19 cellular contexts compared by ENCODE assay signal in genomic region chr18:25815659-25816058, GRCh38.
DNase-seq lines count a peak whose midpoint lies in the region; ATAC-seq and TF ChIP-seq lines count a peak whose summit lies in the region.
"Had no signal": no experiment of that assay in that cellular context is flagged by ENCODE, and none has a peak within 500 bp of the region (broad histone marks: within the 10 kb centered on the region; RNA-seq: fewer than 3 reads in every experiment).

No MANE protein-coding gene starts in this region.

- ATAC-seq in GM19023 (IDR thresholded peaks at IDR 0.05; ENCODE audit: unreplicated experiment), result no peak
- ATAC-seq in GM21737 (IDR thresholded peaks at IDR 0.05; ENCODE audit: unreplicated experiment), result no peak
- ATAC-seq: K562, lower lobe of right lung, PC-3, upper lobe of right lung had no signal

- H2AK5ac ChIP-seq in neuronal stem cell (ENCODE audit: low read depth, low read length), result no peak overlapping the region
- H2AK5ac ChIP-seq in mesenchymal stem cell (ENCODE audit: low read length, severe bottlenecking), result no peak overlapping the region

- H3K18ac ChIP-seq in neuronal stem cell (ENCODE audit: low read length) (no peak overlapping the region), mesenchymal stem cell (ENCODE audit: low read depth in 1 of 2, low read length in 2 of 2) (peak overlapping the region in 1 of 2 experiments; percentile 7)

- no peaks in the 10 kb centered on the region for H3K9me3 ChIP-seq in OCI-LY3 (ENCODE audit: insufficient read depth, low read length)
- no peaks in the 10 kb centered on the region for H3K9me3 ChIP-seq in esophagus muscularis mucosa
- H3K9me3 ChIP-seq in neuronal stem cell (replicated peaks in 1 of 2; ENCODE audit: control insufficient read depth in 2 of 2, insufficient read depth in 1 of 2, low read depth in 1 of 2, low read length in 2 of 2), result no peaks in the 10 kb centered on the region
- H3K9me3 ChIP-seq in mesenchymal stem cell (ENCODE audit: control insufficient read depth, low read length), result no peaks in the 10 kb centered on the region
- H3K9me3 ChIP-seq: lower lobe of right lung, ovary, upper lobe of right lung had no signal

- no peak overlapping the region for H2BK120ac ChIP-seq in neuronal stem cell (ENCODE audit: low read depth, low read length)
- H2BK120ac ChIP-seq in mesenchymal stem cell (ENCODE audit: low read depth, low read length), result no peak overlapping the region

- 78% methylated on average over 3 of the region's 3 CpGs for WGBS in esophagus muscularis mucosa
- no CpG with 5 or more reads among the region's 3 CpGs for WGBS in neuronal stem cell (ENCODE audit: extremely low coverage in 2 of 2, insufficient read length in 2 of 2, insufficient replicate concordance in 1 of 2), 2 donors
- WGBS in mesenchymal stem cell, result 73% methylated on average over 3 of the region's 3 CpGs

- intact Hi-C loops in esophagus muscularis mucosa (cut with DNase I), result no loop called here

- peak; percentile 89 for DNase-seq in EH (ENCODE audit: low read depth)
- DNase-seq in esophagus muscularis mucosa (ENCODE audit: extremely low spot score), result peak; percentile 53
- DNase-seq in neuronal stem cell (ENCODE audit: low spot score), result no peak
- DNase-seq in stimulated activated CD4-positive, alpha-beta T cell treated with anti-CD3 and anti-CD28 coated beads, Interleukin-4, amount 100 ng/mL, for 24 hours, result no peak
- DNase-seq in mesenchymal stem cell, result no peak
- DNase-seq: activated CD4-positive, alpha-beta T cell treated with anti-CD3 and anti-CD28 coated beads for 36 hours; activated CD8-positive, alpha-beta memory T cell treated with anti-CD3 and anti-CD28 coated beads, Interleukin-2, amount 10 ng/mL, durations not matched to agents 7 days and 5 days; C1 segment of cervical spinal cord; effector memory CD8-positive, alpha-beta T cell; lower lobe of right lung; NCI-H1694 treated with DMSO at 0.1 percent for 48 hours; ovary; PC-3; SHP77 treated with DMSO at 0.1 percent for 48 hours; upper lobe of right lung had no signal

- H3K4me2 ChIP-seq in OCI-LY3 (ENCODE audit: low read length) (peak overlapping the region; percentile 38; the same call in 1 of the 2 replicates), neuronal stem cell (ENCODE audit: insufficient read depth, low read length, poor library complexity, severe bottlenecking) (no peak overlapping the region), mesenchymal stem cell (ENCODE audit: low read length, poor library complexity, severe bottlenecking) (no peak overlapping the region)

- H3K36me3 ChIP-seq in OCI-LY3 (replicated peaks; ENCODE audit: low read depth, low read length) (no peaks in the 10 kb centered on the region), esophagus muscularis mucosa (no peaks in the 10 kb centered on the region), neuronal stem cell (replicated peaks in 1 of 2; ENCODE audit: control insufficient read depth in 2 of 2, insufficient read depth in 2 of 2, low read length in 2 of 2) (no peaks in the 10 kb centered on the region), mesenchymal stem cell (ENCODE audit: control insufficient read depth in 1 of 2, insufficient read depth in 2 of 2, low read depth in 1 of 2, low read length in 2 of 2) (no peaks in the 10 kb centered on the region)
- H3K36me3 ChIP-seq: lower lobe of right lung, ovary, upper lobe of right lung had no signal

- no peak for TF ChIP-seq EP300 in esophagus muscularis mucosa (IDR thresholded peaks at IDR 0.05)

- H3K27me3 ChIP-seq in OCI-LY3 (ENCODE audit: low read depth, low read length) (no peaks in the 10 kb centered on the region), esophagus muscularis mucosa (no peaks in the 10 kb centered on the region), neuronal stem cell (ENCODE audit: control insufficient read depth in 3 of 3, insufficient read depth in 3 of 3, low read depth in 1 of 3, low read length in 3 of 3) (no peaks in the 10 kb centered on the region), mesenchymal stem cell (ENCODE audit: control insufficient read depth in 1 of 2, insufficient read depth in 1 of 2, low read length in 2 of 2) (peaks cover 0 to 7% of the 10 kb centered on the region in 2 experiments)
- H3K27me3 ChIP-seq: ovary, upper lobe of right lung had no signal

- H3K4ac ChIP-seq in neuronal stem cell (ENCODE audit: low read length), result no peak overlapping the region
- no peak overlapping the region for H3K4ac ChIP-seq in mesenchymal stem cell (ENCODE audit: low read depth in 1 of 2, low read length in 2 of 2)

- H2BK5ac ChIP-seq in neuronal stem cell (ENCODE audit: low read length) (no peak overlapping the region), mesenchymal stem cell (ENCODE audit: low read depth, low read length, poor library complexity, severe bottlenecking) (no peak overlapping the region)

- no peaks in the 10 kb centered on the region for H3K79me2 ChIP-seq in OCI-LY3 (ENCODE audit: low read length)

- H4K20me1 ChIP-seq in OCI-LY3 (ENCODE audit: insufficient read depth, low read length), result no peaks in the 10 kb centered on the region

- H3K23ac ChIP-seq in neuronal stem cell (ENCODE audit: low read depth, low read length, poor library complexity) (no peak overlapping the region), mesenchymal stem cell (ENCODE audit: low read length in 2 of 2) (no peak overlapping the region)

- H3K27ac ChIP-seq in OCI-LY3 (ENCODE audit: low read length), result peak overlapping the region; percentile 57
- H3K27ac ChIP-seq in esophagus muscularis mucosa (replicated peaks in 1 of 4), result no peak overlapping the region
- no peak overlapping the region for H3K27ac ChIP-seq in neuronal stem cell (replicated peaks; ENCODE audit: low read length)
- no peak overlapping the region for H3K27ac ChIP-seq in mesenchymal stem cell (ENCODE audit: low read length, poor library complexity, severe bottlenecking)
- H3K27ac ChIP-seq: lower lobe of right lung, ovary, upper lobe of right lung had no signal

- H4K8ac ChIP-seq in neuronal stem cell (ENCODE audit: low read depth, low read length) (no peak overlapping the region), mesenchymal stem cell (ENCODE audit: low read length) (no peak overlapping the region)

- H3K79me1 ChIP-seq in neuronal stem cell (ENCODE audit: low read depth, low read length) (no peaks in the 10 kb centered on the region), mesenchymal stem cell (replicated peaks; ENCODE audit: low read length, poor library complexity, severe bottlenecking) (no peaks in the 10 kb centered on the region)

- H3K14ac ChIP-seq in neuronal stem cell (ENCODE audit: low read length), result no peak overlapping the region
- H3K14ac ChIP-seq in mesenchymal stem cell (ENCODE audit: low read length in 2 of 2), result no peak overlapping the region

- H3K9ac ChIP-seq in OCI-LY3 (ENCODE audit: low read length) (no peak overlapping the region), neuronal stem cell (ENCODE audit: low read depth, low read length, poor library complexity) (no peak overlapping the region), mesenchymal stem cell (ENCODE audit: low read length) (no peak overlapping the region)

- TF ChIP-seq CTCF in OCI-LY3 (IDR thresholded peaks at IDR 0.05; ENCODE audit: low read depth, low read length) (no peak), esophagus muscularis mucosa (IDR thresholded peaks at IDR 0.05) (no peak)

- no peak for TF ChIP-seq POLR2A in esophagus muscularis mucosa (IDR thresholded peaks at IDR 0.05; ENCODE audit: low read depth)

- H2AFZ ChIP-seq in OCI-LY3 (ENCODE audit: low read depth, low read length) (peak overlapping the region; percentile 64; the same call in 1 of the 2 replicates), neuronal stem cell (ENCODE audit: low read length) (peak overlapping the region; percentile 76), mesenchymal stem cell (ENCODE audit: low read depth, low read length) (no peak overlapping the region)

- H3K4me3 ChIP-seq in OCI-LY3 (ENCODE audit: low read length), result no peak overlapping the region
- H3K4me3 ChIP-seq in esophagus muscularis mucosa, result no peak overlapping the region
- peak overlapping the region in 1 of 2 donors; percentile 3 for H3K4me3 ChIP-seq in neuronal stem cell (ENCODE audit: low read length in 2 of 2)
- no peak overlapping the region for H3K4me3 ChIP-seq in mesenchymal stem cell (ENCODE audit: insufficient read depth in 1 of 2, low read depth in 1 of 2, low read length in 2 of 2)
- H3K4me3 ChIP-seq: K562, lower lobe of right lung, ovary, upper lobe of right lung had no signal

- H2BK15ac ChIP-seq in neuronal stem cell (ENCODE audit: low read length) (no peak overlapping the region), mesenchymal stem cell (ENCODE audit: low read depth, poor library complexity, severe bottlenecking) (no peak overlapping the region)

- H4K91ac ChIP-seq in neuronal stem cell (ENCODE audit: low read depth, low read length, poor library complexity), result no peak overlapping the region
- no peak overlapping the region for H4K91ac ChIP-seq in mesenchymal stem cell (ENCODE audit: low read length)

- H3K4me1 ChIP-seq in OCI-LY3 (ENCODE audit: low read length) (peaks cover 27% of the 10 kb centered on the region), esophagus muscularis mucosa (no peaks in the 10 kb centered on the region), neuronal stem cell (ENCODE audit: control insufficient read depth in 2 of 2, insufficient read depth in 1 of 2, low read depth in 1 of 2, low read length in 2 of 2) (peaks cover 4 to 30% of the 10 kb centered on the region in 2 donors), mesenchymal stem cell (ENCODE audit: control insufficient read depth, insufficient read depth, low read depth, low read length) (peaks cover 6% of the 10 kb centered on the region)
- H3K4me1 ChIP-seq: lower lobe of right lung, upper lobe of right lung had no signal

- no peak overlapping the region for H2BK12ac ChIP-seq in neuronal stem cell (ENCODE audit: low read length)
- H2BK12ac ChIP-seq in mesenchymal stem cell (ENCODE audit: low read length in 2 of 2), result no peak overlapping the region

Comparison
In these comparisons a context has a peak if more than half of its experiments do, and no peak if none do; other contexts are left out.
1. DNase-seq: peak in EH (single experiment) and esophagus muscularis mucosa (single experiment); none in neuronal stem cell (single experiment), stimulated activated CD4-positive, alpha-beta T cell treated with anti-CD3 and anti-CD28 coated beads, Interleukin-4, amount 100 ng/mL, for 24 hours (single experiment) and mesenchymal stem cell (single experiment).